13 cellular contexts compared by ENCODE assay signal in the genomic region with DNA sequence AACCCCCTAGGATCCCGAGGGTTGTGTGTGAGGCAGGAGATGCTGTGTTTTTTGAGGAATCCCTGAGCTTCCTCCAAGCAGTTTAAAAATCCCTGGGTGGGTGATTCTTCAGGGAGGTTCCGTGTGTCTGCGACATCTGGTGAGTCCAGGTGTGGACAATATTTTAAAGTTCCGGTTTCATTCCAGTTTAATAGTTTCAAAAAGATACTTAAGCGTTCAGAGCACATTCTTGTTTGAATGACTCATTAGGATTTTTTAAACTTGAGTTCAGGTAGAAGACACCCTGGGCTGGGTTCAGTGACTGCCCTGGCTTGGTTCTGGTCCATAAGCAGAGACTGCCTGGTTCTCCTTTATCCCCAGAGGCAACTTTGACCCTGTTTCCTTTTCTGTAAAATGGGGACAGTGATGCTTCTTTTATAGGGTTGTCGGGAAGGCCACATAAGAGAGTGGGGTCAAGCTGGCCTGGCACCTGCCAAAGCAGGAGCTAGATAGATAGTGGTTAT.
DNase-seq lines count a peak whose midpoint lies in the region; ATAC-seq and TF ChIP-seq lines count a peak whose summit lies in the region.
"Had no signal": no experiment of that assay in that cellular context is flagged by ENCODE, and none has a peak within 500 bp of the region (broad histone marks: within the 10 kb centered on the region; RNA-seq: fewer than 3 reads in every experiment).

No MANE protein-coding gene starts in this region.

- TF ChIP-seq CTCF in left ventricle myocardium inferior (IDR thresholded peaks at IDR 0.05; ENCODE audit: borderline replicate concordance) (no peak), lung (IDR thresholded peaks at IDR 0.05; ENCODE audit: control extremely low read depth, extremely low read depth) (no peak), omental fat pad (IDR thresholded peaks at IDR 0.05) (no peak)

- H3K27ac Mint-ChIP-seq in activated T-helper 17 cell treated with anti-CD3 and anti-CD28 coated beads, Interleukin-2, amount 50 U/mL, for 72 hours = peak overlapping the region; percentile 74

- no peaks in the 10 kb centered on the region for H3K27me3 Mint-ChIP-seq in activated T-helper 17 cell treated with anti-CD3 and anti-CD28 coated beads, Interleukin-2, amount 50 U/mL, for 72 hours
- H3K27me3 Mint-ChIP-seq: IgD-negative memory B cell had no signal

- intact Hi-C loops in left ventricle myocardium inferior (cut with micrococcal nuclease) = no loop called here
- intact Hi-C loops in left ventricle myocardium superior (cut with micrococcal nuclease) = no loop called here

- no peaks in the 10 kb centered on the region for H3K27me3 ChIP-seq in left ventricle myocardium inferior (ENCODE audit: low read depth)
- no peaks in the 10 kb centered on the region for H3K27me3 ChIP-seq in lung (ENCODE audit: control insufficient read depth, insufficient read depth)
- H3K27me3 ChIP-seq: BE2C, tibial nerve had no signal

- H3K9me3 ChIP-seq in left ventricle myocardium inferior (replicated peaks) (no peaks in the 10 kb centered on the region), lung (ENCODE audit: control insufficient read depth in 2 of 2, insufficient read depth in 1 of 2, low read length in 1 of 2) (no peaks in the 10 kb centered on the region)
- H3K9me3 ChIP-seq: BE2C, tibial nerve had no signal

- H3K27ac ChIP-seq in left ventricle myocardium inferior (replicated peaks) (peak overlapping the region; percentile 94), lung (ENCODE audit: low read depth in 1 of 2, low read length in 1 of 2) (peak overlapping the region; percentile 46 to 89)

- peaks cover 95% of the 10 kb centered on the region for H3K4me1 ChIP-seq in left ventricle myocardium inferior
- peaks cover 29 to 59% of the 10 kb centered on the region in 2 donors for H3K4me1 ChIP-seq in lung (ENCODE audit: control insufficient read depth in 2 of 2, insufficient read depth in 2 of 2, low read length in 2 of 2)

- H3K4me3 ChIP-seq in left ventricle myocardium inferior (no peak overlapping the region), lung (no peak overlapping the region)

- 70 to 83% methylated on average over 6 of the region's 6 CpGs for WGBS in lung, 2 donors

- H3K4me1 Mint-ChIP-seq in activated T-helper 17 cell treated with anti-CD3 and anti-CD28 coated beads, Interleukin-2, amount 50 U/mL, for 72 hours = peaks cover 64% of the 10 kb centered on the region

- ATAC-seq in left ventricle myocardium superior (no peak), lung (ENCODE audit: insufficient read depth, low FRiP score) (no peak), omental fat pad (ENCODE audit: low FRiP score) (no peak), GM21717 (IDR thresholded peaks at IDR 0.05; ENCODE audit: unreplicated experiment) (no peak), GM18861 (IDR thresholded peaks at IDR 0.05; ENCODE audit: unreplicated experiment) (no peak)
- ATAC-seq in activated T-helper 17 cell treated with anti-CD3 and anti-CD28 coated beads, Interleukin-2, amount 50 U/mL, for 72 hours (replicated peaks) = no peak

- H3K36me3 ChIP-seq in left ventricle myocardium inferior (peaks cover 32% of the 10 kb centered on the region), lung (ENCODE audit: control insufficient read depth in 2 of 2, insufficient read depth in 2 of 2, low read length in 2 of 2) (peaks cover 3 to 18% of the 10 kb centered on the region in 2 donors)
- H3K36me3 ChIP-seq: BE2C had no signal

- peaks cover 66% of the 10 kb centered on the region for H3K36me3 Mint-ChIP-seq in activated T-helper 17 cell treated with anti-CD3 and anti-CD28 coated beads, Interleukin-2, amount 50 U/mL, for 72 hours (ENCODE audit: low read depth)
- H3K36me3 Mint-ChIP-seq: IgD-negative memory B cell had no signal

- no peaks in the 10 kb centered on the region for H3K9me3 Mint-ChIP-seq in activated T-helper 17 cell treated with anti-CD3 and anti-CD28 coated beads, Interleukin-2, amount 50 U/mL, for 72 hours
- H3K9me3 Mint-ChIP-seq: IgD-negative memory B cell had no signal

- H3K4me3 Mint-ChIP-seq in activated T-helper 17 cell treated with anti-CD3 and anti-CD28 coated beads, Interleukin-2, amount 50 U/mL, for 72 hours = peak overlapping the region; percentile 75

- DNase-seq in left ventricle myocardium inferior (no peak), left ventricle myocardium superior (no peak), lung (ENCODE audit: low spot score) (no peak), activated gamma-delta T cell treated with Interleukin-2 at 50 U/mL for 16 hours (no peak), omental fat pad (ENCODE audit: low spot score) (no peak)
- DNase-seq: BE2C, NCI-H2029, T1000 had no signal
